8 cellular contexts compared by ENCODE assay signal in genomic region chr10:23094786-23095403, GRCh38. TPM values are rescaled to one million over a fixed set of nuclear protein-coding genes. Genes with fewer than 3 reads are reported as not detected.
DNase-seq lines count a peak whose midpoint lies in the region; ATAC-seq, FAIRE-seq and TF ChIP-seq lines count a peak whose summit lies in the region.

No MANE protein-coding gene starts in this region.

- H3K9me3 Mint-ChIP-seq in activated CD8-positive, alpha-beta memory T cell treated with anti-CD3 and anti-CD28 coated beads, Interleukin-2, amount 10 ng/mL, durations not matched to agents 7 days and 5 days (ENCODE audit: low read depth): no peaks in the 10 kb centered on the region

- H3K27me3 ChIP-seq in adrenal gland (no peaks in the 10 kb centered on the region), thoracic aorta (replicated peaks; ENCODE audit: insufficient read depth) (no peaks in the 10 kb centered on the region)

- H3K4me1 ChIP-seq in adrenal gland (replicated peaks in 1 of 2): peaks cover 0 to 40% of the 10 kb centered on the region in 2 donors
- peaks cover 8 to 11% of the 10 kb centered on the region in 2 donors for H3K4me1 ChIP-seq in kidney (ENCODE audit: control insufficient read depth in 1 of 2, insufficient read depth in 1 of 2, low read depth in 1 of 2, low read length in 2 of 2)
- peaks cover 0 to 24% of the 10 kb centered on the region in 2 donors for H3K4me1 ChIP-seq in thoracic aorta (ENCODE audit: control insufficient read depth in 1 of 2, low read depth in 2 of 2)

- H3K9me3 ChIP-seq in adrenal gland (replicated peaks in 1 of 3) (no peaks in the 10 kb centered on the region), kidney (ENCODE audit: control insufficient read depth in 1 of 2, low read length in 2 of 2) (peaks cover 0 to 6% of the 10 kb centered on the region in 2 donors), thoracic aorta (no peaks in the 10 kb centered on the region)

- H3K9ac ChIP-seq in kidney (ENCODE audit: low read length in 2 of 2): no peak overlapping the region

- peak overlapping the region in 3 of 5 donors; percentile 14 to 96 (median 45) for H3K27ac ChIP-seq in adrenal gland
- H3K27ac ChIP-seq in kidney (ENCODE audit: low read depth in 2 of 2, low read length in 2 of 2): peak overlapping the region; percentile 13 to 73
- H3K27ac ChIP-seq in thoracic aorta: peak overlapping the region; percentile 69 to 83

- no peaks in the 10 kb centered on the region for H3K36me3 ChIP-seq in adrenal gland (replicated peaks in 1 of 2)
- no peaks in the 10 kb centered on the region for H3K36me3 ChIP-seq in kidney (ENCODE audit: control insufficient read depth in 1 of 2, insufficient read depth in 2 of 2, low read length in 2 of 2)
- no peaks in the 10 kb centered on the region for H3K36me3 ChIP-seq in thoracic aorta

- no peak for DNase-seq in activated CD8-positive, alpha-beta memory T cell treated with anti-CD3 and anti-CD28 coated beads, Interleukin-2, amount 10 ng/mL, durations not matched to agents 7 days and 5 days
- no peak for DNase-seq in activated CD8-positive, alpha-beta memory T cell treated with anti-CD3 and anti-CD28 coated beads, Interleukin-2, amount 50 U/mL, for 48 hours
- DNase-seq in adrenal gland (no peak), kidney (no peak), thoracic aorta (ENCODE audit: low spot score) (no peak), NCI-H2171 (lab: John Stamatoyannopoulos, UW) (no peak), GM19239 (ENCODE audit: insufficient read length, low spot score) (no peak)
- no peak for DNase-seq in stimulated activated CD4-positive, alpha-beta T cell treated with anti-CD3 and anti-CD28 coated beads, Interleukin-2, amount 100 ng/mL, for 24 hours

- 15 to 24% (median 20%) methylated on average over 7 to 8 of the region's 8 CpGs for WGBS in adrenal gland, 4 donors

- ATAC-seq in activated CD8-positive, alpha-beta memory T cell treated with anti-CD3 and anti-CD28 coated beads, Interleukin-2, amount 10 ng/mL, durations not matched to agents 7 days and 5 days: no peak
- ATAC-seq in thoracic aorta (ENCODE audit: insufficient number of reproducible peaks, low FRiP score, low read depth): no peak

- no peak overlapping the region for H3K27ac Mint-ChIP-seq in activated CD8-positive, alpha-beta memory T cell treated with anti-CD3 and anti-CD28 coated beads, Interleukin-2, amount 10 ng/mL, durations not matched to agents 7 days and 5 days

- TF ChIP-seq CTCF in adrenal gland (IDR thresholded peaks at IDR 0.05): no peak
- TF ChIP-seq CTCF in kidney (IDR thresholded peaks at IDR 0.05; ENCODE audit: borderline replicate concordance, extremely low read depth, insufficient read depth): no peak
- TF ChIP-seq CTCF in thoracic aorta (IDR thresholded peaks at IDR 0.05): no peak

- peaks cover 15% of the 10 kb centered on the region for H3K4me1 Mint-ChIP-seq in activated CD8-positive, alpha-beta memory T cell treated with anti-CD3 and anti-CD28 coated beads, Interleukin-2, amount 10 ng/mL, durations not matched to agents 7 days and 5 days

- no peak for TF ChIP-seq POLR2A in adrenal gland (IDR thresholded peaks at IDR 0.05)

- peak overlapping the region; percentile 89 for H3K4me3 Mint-ChIP-seq in activated CD8-positive, alpha-beta memory T cell treated with anti-CD3 and anti-CD28 coated beads, Interleukin-2, amount 10 ng/mL, durations not matched to agents 7 days and 5 days

- no peaks in the 10 kb centered on the region for H3K36me3 Mint-ChIP-seq in activated CD8-positive, alpha-beta memory T cell treated with anti-CD3 and anti-CD28 coated beads, Interleukin-2, amount 10 ng/mL, durations not matched to agents 7 days and 5 days

- H3K27me3 Mint-ChIP-seq in activated CD8-positive, alpha-beta memory T cell treated with anti-CD3 and anti-CD28 coated beads, Interleukin-2, amount 10 ng/mL, durations not matched to agents 7 days and 5 days: peaks cover 19% of the 10 kb centered on the region

- intact Hi-C loops in adrenal gland (cut with DNase I): no loop called here
- intact Hi-C loops in kidney (cut with DNase I): no loop called here

- CTCF ChIA-PET in activated CD8-positive, alpha-beta memory T cell treated with anti-CD3 and anti-CD28 coated beads, Interleukin-2, amount 10 ng/mL, durations not matched to agents 7 days and 5 days (lab: Charles Lee): no interaction called here

- H3K4me3 ChIP-seq in adrenal gland: peak overlapping the region in 1 of 4 donors; percentile 95
- H3K4me3 ChIP-seq in kidney (ENCODE audit: low read length in 2 of 2): peak overlapping the region; percentile 32 to 55
- H3K4me3 ChIP-seq in thoracic aorta: peak overlapping the region; percentile 93

- FAIRE-seq in kidney (lab: Jason Lieb, UNC): no peak
- no peak for FAIRE-seq in GM19239 (lab: Jason Lieb, UNC)

RNA-seq across cellular contexts. Expression of gene MSRB2, which starts 0.5 kb away (rescaled TPM):
- 1 to 10 TPM; 6.0 to 9.7 TPM for total RNA-seq in activated CD8-positive, alpha-beta memory T cell treated with anti-CD3 and anti-CD28 coated beads, Interleukin-2, amount 10 ng/mL, durations not matched to agents 7 days and 5 days
- total RNA-seq in adrenal gland (10 to 100 TPM; 17.1 to 69.6 (median 49.3) TPM), kidney (39.9 TPM), thoracic aorta (10 to 100 TPM; 21.3 to 39.5 TPM)
- polyA plus RNA-seq in adrenal gland (10 to 100 TPM; 33.3 to 78.8 (median 50.0) TPM), kidney (ENCODE audit: insufficient read depth, low read depth, low replicate concordance) (131 TPM)
